Comparison of ENCODE assay signal across 16 cellular contexts in genomic region chr4:83234902-83235644, GRCh38. TPM values are rescaled to one million over a fixed set of nuclear protein-coding genes. Genes with fewer than 3 reads are reported as not detected.
DNase-seq lines count a peak whose midpoint lies in the region; ATAC-seq and TF ChIP-seq lines count a peak whose summit lies in the region.
"Had no signal": no experiment of that assay in that cellular context is flagged by ENCODE, and none has a peak within 500 bp of the region (broad histone marks: within the 10 kb centered on the region; RNA-seq: fewer than 3 reads in every experiment).

No MANE protein-coding gene starts in this region.

- peak overlapping the region; percentile 80 for H3K4me3 Mint-ChIP-seq in activated naive CD8-positive, alpha-beta T cell

- no peaks in the 10 kb centered on the region for H3K27me3 Mint-ChIP-seq in activated naive CD8-positive, alpha-beta T cell

- peaks cover 12% of the 10 kb centered on the region for H3K36me3 Mint-ChIP-seq in activated naive CD8-positive, alpha-beta T cell

- TF ChIP-seq CTCF in neutrophil (IDR thresholded peaks at IDR 0.05) (no peak), testis (IDR thresholded peaks at IDR 0.05) (no peak)

- peak overlapping the region; percentile 94 for H3K27ac Mint-ChIP-seq in activated naive CD8-positive, alpha-beta T cell

- H3K9me3 ChIP-seq in HUES48 (ENCODE audit: control insufficient read depth, insufficient read depth, low read length) (no peaks in the 10 kb centered on the region), neutrophil (no peaks in the 10 kb centered on the region), testis (no peaks in the 10 kb centered on the region)
- H3K9me3 ChIP-seq: body of pancreas, MG63, right atrium auricular region, upper lobe of right lung had no signal

- H3K36me3 ChIP-seq in HUES48 (ENCODE audit: control insufficient read depth, insufficient read depth, low read length), result no peaks in the 10 kb centered on the region
- no peaks in the 10 kb centered on the region for H3K36me3 ChIP-seq in neutrophil
- no peaks in the 10 kb centered on the region for H3K36me3 ChIP-seq in testis (ENCODE audit: low read depth, missing control alignments)
- H3K36me3 ChIP-seq: MG63, right atrium auricular region, upper lobe of right lung had no signal

- ATAC-seq in activated CD4-positive, CD25-positive, alpha-beta regulatory T cell treated with anti-CD3 and anti-CD28 coated beads, Interleukin-2, amount 50 U/mL, for 24 hours, result peak; percentile 71
- ATAC-seq: body of pancreas, upper lobe of right lung had no signal

- WGBS in testis, 2 donors, result 77 to 93% methylated on average over 4 of the region's 4 CpGs

- no peaks in the 10 kb centered on the region for H3K9me3 Mint-ChIP-seq in activated naive CD8-positive, alpha-beta T cell (ENCODE audit: low read depth)

- H3K27me3 ChIP-seq in HUES48 (ENCODE audit: control insufficient read depth, insufficient read depth, low read length) (no peaks in the 10 kb centered on the region), neutrophil (no peaks in the 10 kb centered on the region), testis (no peaks in the 10 kb centered on the region)
- H3K27me3 ChIP-seq: body of pancreas, MG63, right atrium auricular region, upper lobe of right lung had no signal

- 0 out of 2 replicates have a peak, but pooled peaks cover 5% of the 10 kb centered on the region for H3K4me1 ChIP-seq in HUES48 (ENCODE audit: control insufficient read depth, insufficient read depth, low read length)
- H3K4me1 ChIP-seq in neutrophil (ENCODE audit: control insufficient read depth in 1 of 2, insufficient read depth in 1 of 2, low read depth in 1 of 2, low read length in 1 of 2), result peaks cover 53% of the 10 kb centered on the region in 2 experiments
- no peaks in the 10 kb centered on the region for H3K4me1 ChIP-seq in testis
- H3K4me1 ChIP-seq: body of pancreas, right atrium auricular region, upper lobe of right lung had no signal

- H3K4me1 Mint-ChIP-seq in activated naive CD8-positive, alpha-beta T cell (ENCODE audit: low read depth), result peaks cover 55% of the 10 kb centered on the region

- no peak for DNase-seq in activated CD4-positive, CD25-positive, alpha-beta regulatory T cell (lab: John Stamatoyannopoulos, UW)
- DNase-seq in AG20443 (ENCODE audit: low spot score) (no peak), mesenteric fat pad (ENCODE audit: low spot score) (no peak), testis (no peak)
- DNase-seq: body of pancreas; effector CD8-positive, alpha-beta T cell; GDM1; MG63; SHP77; stimulated activated CD4-positive, alpha-beta T cell treated with anti-CD3 and anti-CD28 coated beads, Interleukin-2, amount 100 ng/mL, for 24 hours; upper lobe of right lung had no signal

- H3K4me3 ChIP-seq in HUES48 (ENCODE audit: low read depth, low read length) (no peak overlapping the region), neutrophil (ENCODE audit: low read depth in 1 of 2, low read length in 1 of 2) (no peak overlapping the region), testis (no peak overlapping the region)
- H3K4me3 ChIP-seq: body of pancreas, MG63, right atrium auricular region, upper lobe of right lung had no signal

- TF ChIP-seq POLR2A in testis (IDR thresholded peaks at IDR 0.05), result no peak

- intact Hi-C loops in testis (cut with DNase I; ENCODE audit: low total_unique reads), result no loop called here

- H3K27ac ChIP-seq in HUES48 (ENCODE audit: low read depth, low read length), result peak overlapping the region; percentile 10
- peak overlapping the region; percentile 15 for H3K27ac ChIP-seq in neutrophil
- no peak overlapping the region for H3K27ac ChIP-seq in testis
- H3K27ac ChIP-seq: body of pancreas, right atrium auricular region, upper lobe of right lung had no signal

- no peak overlapping the region for H3K9ac ChIP-seq in HUES48 (ENCODE audit: low read depth, low read length)

RNA-seq across cellular contexts. Expression of gene COQ2, which starts 49.5 kb away (rescaled TPM):
- total RNA-seq in mesenteric fat pad (10.3 TPM), testis (10 to 100 TPM; 18.8 to 19.4 TPM)
- 9.5 TPM for polyA plus RNA-seq in testis (ENCODE audit: insufficient read depth, low read depth, low replicate concordance)

Comparison
In these comparisons a context has a peak if more than half of its experiments do, and no peak if none do; other contexts are left out.
1. H3K27ac ChIP-seq: peak in HUES48 (single experiment) and neutrophil (single experiment); none in testis (0 of 2).